Comparison of ENCODE assay signal across 1 cellular context in the genomic region with DNA sequence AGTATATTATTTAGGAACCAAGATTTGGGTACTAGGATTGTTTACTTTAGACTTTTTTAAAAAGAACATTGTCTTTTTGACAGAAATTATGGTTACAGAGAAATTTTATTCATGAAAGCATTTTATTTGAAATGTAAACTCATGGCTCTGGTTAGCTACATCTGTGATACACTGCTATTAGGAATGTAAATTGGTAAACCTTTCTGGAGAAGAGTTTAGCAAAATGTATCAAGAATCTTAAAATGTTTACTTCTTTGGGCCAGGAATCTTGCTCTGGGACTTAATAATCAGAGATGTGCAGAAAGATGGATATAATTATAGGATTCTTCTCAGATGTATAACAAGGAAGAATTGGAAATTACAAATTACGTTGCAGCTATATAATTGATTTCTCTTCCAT.
TF ChIP-seq lines count a peak whose summit lies in the region.

No MANE protein-coding gene starts in this region.

TF ChIP-seq in HepG2, 621 proteins besides CTCF, POLR2A, EP300 and RAD21:
- no peak for TF ChIP-seq NFIB (CRISPR knock-in tag; IDR thresholded peaks at IDR 0.05; ENCODE audit: borderline replicate concordance)
- no peak for TF ChIP-seq ZMYM2 (CRISPR knock-in tag; IDR thresholded peaks at IDR 0.05)
- TF ChIP-seq ZNF546 (CRISPR knock-in tag; conservative IDR thresholded peaks at IDR 0.05) = no peak
- no peak for TF ChIP-seq REL (CRISPR knock-in tag; conservative IDR thresholded peaks at IDR 0.05)
- no peak for TF ChIP-seq AGO1 (IDR thresholded peaks at IDR 0.05; ENCODE audit: low read depth, low read length, poor library complexity, severe bottlenecking)
- TF ChIP-seq ZBTB37 (CRISPR knock-in tag; IDR thresholded peaks at IDR 0.05) = no peak
- no peak for TF ChIP-seq NCOA2 (CRISPR knock-in tag; IDR thresholded peaks at IDR 0.05)
